ENCODE assay signal across 29 cellular contexts in genomic region chr10:17190602-17191001, GRCh38.
"Had no signal": no experiment of that assay in that cellular context is flagged by ENCODE, and none has a peak within 500 bp of the region (broad histone marks: within the 10 kb centered on the region; RNA-seq: fewer than 3 reads in every experiment).

No MANE protein-coding gene starts in this region.

- H3K27me3 Mint-ChIP-seq: activated B cell treated with CpG ODN at 0.5 μM for 24 hours; activated CD8-positive, alpha-beta memory T cell treated with anti-CD3 and anti-CD28 coated beads, Interleukin-2, amount 10 ng/mL, durations not matched to agents 7 days and 5 days; activated naive CD4-positive, alpha-beta T cell treated with anti-CD3 and anti-CD28 coated beads, Interleukin-2, amount 50 U/mL, for 24 hours; activated T-cell treated with anti-CD3 and anti-CD28 coated beads, Interleukin-2, amount 50 U/mL, for 24 hours; central memory CD8-positive, alpha-beta T cell had no signal

- ATAC-seq: activated CD8-positive, alpha-beta memory T cell treated with anti-CD3 and anti-CD28 coated beads, Interleukin-2, amount 10 ng/mL, durations not matched to agents 7 days and 5 days; body of pancreas; SK-N-SH treated with all-trans-retinoic acid at 6 μM for 48 hours had no signal

- H3K36me3 ChIP-seq: Peyer's patch, SJCRH30 had no signal

- H3K4me1 ChIP-seq: body of pancreas, Peyer's patch, SJCRH30 had no signal

- H3K9me3 ChIP-seq: body of pancreas, Peyer's patch had no signal

- DNase-seq: activated B cell treated with CpG ODN at 0.5 μM for 24 hours; activated CD4-positive, alpha-beta T cell treated with anti-CD3 and anti-CD28 coated beads for 1 hour; activated CD4-positive, alpha-beta T cell treated with anti-CD3 and anti-CD28 coated beads, Interleukin-2, amount 10 ng/mL, durations not matched to agents 24 days and 14 days; activated CD4-positive, alpha-beta T cell treated with anti-CD3 and anti-CD28 coated beads, Interleukin-2, amount 50 U/mL, for 48 hours; activated CD8-positive, alpha-beta memory T cell treated with anti-CD3 and anti-CD28 coated beads, Interleukin-2, amount 10 ng/mL, durations not matched to agents 7 days and 5 days; activated effector memory CD4-positive, alpha-beta T cell treated with Interleukin-2 at 50 U/mL for 16 hours; activated naive CD4-positive, alpha-beta T cell; activated T-cell treated with anti-CD3 and anti-CD28 coated beads, Interleukin-2, amount 50 U/mL, for 24 hours; aorta; body of pancreas; KG1; NCI-H1092; NCI-H1417; NCI-H1694 treated with DMSO at 0.1 percent for 48 hours; NCI-H2029 treated with DMSO at 0.1 percent for 48 hours; NCI-H345; NCI-H510A; NCI-H526 treated with DMSO at 0.1 percent for 48 hours; NCI-H82; OCI-M1; Peyer's patch; Right ventricle myocardium superior; SJCRH30; SW 1271 had no signal

- H3K4me3 Mint-ChIP-seq: activated B cell treated with CpG ODN at 0.5 μM for 24 hours; activated CD4-positive, alpha-beta T cell treated with anti-CD3 and anti-CD28 coated beads, Interleukin-2, amount 10 ng/mL, durations not matched to agents 24 days and 14 days; activated CD8-positive, alpha-beta memory T cell treated with anti-CD3 and anti-CD28 coated beads, Interleukin-2, amount 10 ng/mL, durations not matched to agents 7 days and 5 days; activated naive CD4-positive, alpha-beta T cell treated with anti-CD3 and anti-CD28 coated beads, Interleukin-2, amount 50 U/mL, for 24 hours; activated T-cell treated with anti-CD3 and anti-CD28 coated beads, Interleukin-2, amount 50 U/mL, for 24 hours; activated T-helper 1 cell treated with anti-CD3 and anti-CD28 coated beads, Interleukin-12 subunit alpha, Interleukin-12 subunit beta, Interleukin-2, Interleukin-4 antibody, amounts not matched to agents 30 ng/mL and 10 ng/mL and 1 ng/mL, durations not matched to agents 14 hours and 24 hours and 36 hours; central memory CD8-positive, alpha-beta T cell had no signal

- H3K4me3 ChIP-seq: body of pancreas, Peyer's patch, SJCRH30 had no signal

- H3K27ac ChIP-seq: body of pancreas, Peyer's patch, RWPE1, SJCRH30 had no signal

- H3K27me3 ChIP-seq: body of pancreas, Peyer's patch, SJCRH30 had no signal

- H3K27ac Mint-ChIP-seq: activated B cell treated with CpG ODN at 0.5 μM for 24 hours; activated CD4-positive, alpha-beta T cell treated with anti-CD3 and anti-CD28 coated beads, Interleukin-2, amount 10 ng/mL, durations not matched to agents 24 days and 14 days; activated CD8-positive, alpha-beta memory T cell treated with anti-CD3 and anti-CD28 coated beads, Interleukin-2, amount 10 ng/mL, durations not matched to agents 7 days and 5 days; activated naive CD4-positive, alpha-beta T cell treated with anti-CD3 and anti-CD28 coated beads, Interleukin-2, amount 50 U/mL, for 24 hours; activated T-cell treated with anti-CD3 and anti-CD28 coated beads, Interleukin-2, amount 50 U/mL, for 24 hours; activated T-helper 1 cell treated with anti-CD3 and anti-CD28 coated beads, Interleukin-12 subunit alpha, Interleukin-12 subunit beta, Interleukin-2, Interleukin-4 antibody, amounts not matched to agents 30 ng/mL and 10 ng/mL and 1 ng/mL, durations not matched to agents 14 hours and 24 hours and 36 hours had no signal

- H3K9me3 Mint-ChIP-seq: activated B cell treated with CpG ODN at 0.5 μM for 24 hours; activated naive CD4-positive, alpha-beta T cell treated with anti-CD3 and anti-CD28 coated beads, Interleukin-2, amount 50 U/mL, for 24 hours; activated T-cell treated with anti-CD3 and anti-CD28 coated beads, Interleukin-2, amount 50 U/mL, for 24 hours; activated T-helper 1 cell treated with anti-CD3 and anti-CD28 coated beads, Interleukin-12 subunit alpha, Interleukin-12 subunit beta, Interleukin-2, Interleukin-4 antibody, amounts not matched to agents 30 ng/mL and 10 ng/mL and 1 ng/mL, durations not matched to agents 14 hours and 24 hours and 36 hours; central memory CD8-positive, alpha-beta T cell had no signal

- H3K4me1 Mint-ChIP-seq: activated CD4-positive, alpha-beta T cell treated with anti-CD3 and anti-CD28 coated beads, Interleukin-2, amount 10 ng/mL, durations not matched to agents 24 days and 14 days; activated CD8-positive, alpha-beta memory T cell treated with anti-CD3 and anti-CD28 coated beads, Interleukin-2, amount 10 ng/mL, durations not matched to agents 7 days and 5 days had no signal
